16 cellular contexts compared by ENCODE assay signal in the genomic region with DNA sequence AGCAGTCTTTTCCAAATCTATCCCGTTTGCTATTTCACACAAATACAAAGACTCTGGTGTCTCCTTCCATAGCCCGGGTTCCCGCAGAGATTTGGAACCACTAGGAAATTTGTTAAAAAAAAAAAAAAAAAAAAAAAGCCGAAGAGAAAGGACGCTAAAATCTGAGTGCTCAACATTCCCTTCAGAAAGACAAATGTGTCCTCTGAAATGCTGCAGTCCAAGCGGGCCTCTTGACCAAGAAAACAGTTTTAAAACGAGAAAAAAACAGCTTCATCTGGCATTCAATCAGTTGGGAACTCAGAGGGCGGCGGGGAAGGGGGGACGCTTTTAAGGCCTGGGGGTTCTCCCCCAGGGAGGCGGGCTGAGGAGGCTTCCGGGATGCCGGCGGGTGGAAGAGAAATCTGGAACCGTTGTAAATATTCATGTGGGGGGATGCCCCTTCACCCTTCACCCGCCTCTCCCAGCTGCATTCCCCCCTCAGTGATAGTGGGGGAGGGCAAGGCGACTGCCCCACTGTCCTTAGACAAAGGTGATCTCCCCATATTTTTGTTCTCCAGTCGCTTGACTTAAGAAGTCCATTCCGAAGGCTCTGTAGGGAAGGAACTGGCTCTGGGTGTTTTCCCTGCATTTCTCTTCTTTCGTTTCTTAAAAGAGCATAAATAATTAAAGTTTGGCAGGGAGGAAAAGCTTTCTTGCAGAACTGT. TPM values are rescaled to one million over a fixed set of nuclear protein-coding genes. Genes with fewer than 3 reads are reported as not detected.
DNase-seq lines count a peak whose midpoint lies in the region; ATAC-seq and TF ChIP-seq lines count a peak whose summit lies in the region.
"Had no signal": no experiment of that assay in that cellular context is flagged by ENCODE, and none has a peak within 500 bp of the region (broad histone marks: within the 10 kb centered on the region; RNA-seq: fewer than 3 reads in every experiment).

No MANE protein-coding gene starts in this region.

- H4K5ac ChIP-seq in IMR-90 (ENCODE audit: low read depth, low read length), result no peak overlapping the region

- H3K79me1 ChIP-seq in IMR-90 (ENCODE audit: low read depth in 1 of 2, low read length in 2 of 2), result no peaks in the 10 kb centered on the region

- no peak overlapping the region for H3K23ac ChIP-seq in IMR-90 (ENCODE audit: low read depth, low read length)

- H3K9me3 Mint-ChIP-seq in activated T-helper 2 cell treated with anti-CD3 and anti-CD28 coated beads, Interferon-gamma antibody, Interleukin-2, Interleukin-4, amounts not matched to agents 10 μg/mL and 5 μg/mL and 100 μg/mL, durations not matched to agents 14 hours and 24 hours and 36 hours, result no peaks in the 10 kb centered on the region

- H3K56ac ChIP-seq in IMR-90 (ENCODE audit: extremely low read depth, insufficient read depth, low read length), result no peak overlapping the region

- POLR2A ChIA-PET in BJ (lab: Charles Lee), result no interaction called here
- POLR2A ChIA-PET in IMR-90 (lab: Charles Lee; ENCODE audit: unreplicated experiment), result no interaction called here

- H3K4me3 Mint-ChIP-seq in activated T-helper 2 cell treated with anti-CD3 and anti-CD28 coated beads, Interferon-gamma antibody, Interleukin-2, Interleukin-4, amounts not matched to agents 10 μg/mL and 5 μg/mL and 100 μg/mL, durations not matched to agents 14 hours and 24 hours and 36 hours (ENCODE audit: low read depth), result no peak overlapping the region
- H3K4me3 Mint-ChIP-seq: activated naive CD8-positive, alpha-beta T cell had no signal

- no peak for TF ChIP-seq POLR2A in IMR-90 (IDR thresholded peaks at IDR 0.05; ENCODE audit: low read depth, low read length)

- no peak overlapping the region for H4K8ac ChIP-seq in IMR-90 (ENCODE audit: low read depth in 2 of 2, low read length in 2 of 2)

- peaks cover 4% of the 10 kb centered on the region; the same call in 1 of the 2 replicates for H3K9me3 ChIP-seq in IMR-90 (ENCODE audit: control insufficient read depth, insufficient read depth, low read length)
- H3K9me3 ChIP-seq: BE2C, heart right ventricle, thoracic aorta had no signal

- H3K4me2 ChIP-seq in IMR-90 (ENCODE audit: low read depth, low read length), result peak overlapping the region; percentile 58; the same call in 1 of the 2 replicates

- H3K27me3 ChIP-seq in BJ (ENCODE audit: control insufficient read depth, insufficient read depth, low read length) (peaks cover 5% of the 10 kb centered on the region), IMR-90 (ENCODE audit: control insufficient read depth, insufficient read depth, low read length) (peaks cover 94% of the 10 kb centered on the region), rectal smooth muscle tissue (ENCODE audit: control insufficient read depth, insufficient read depth, low read length) (peaks cover 50% of the 10 kb centered on the region)

- TF ChIP-seq CTCF in BJ (IDR thresholded peaks at IDR 0.05; ENCODE audit: insufficient read depth, low read depth, low read length) (no peak), IMR-90 (conservative IDR thresholded peaks at IDR 0.05; ENCODE audit: low read depth, low read length) (no peak), epithelial cell of proximal tubule (conservative IDR thresholded peaks at IDR 0.05; ENCODE audit: low read depth, low read length) (no peak)

- no peak overlapping the region for H3K14ac ChIP-seq in IMR-90 (replicated peaks; ENCODE audit: low read depth, low read length)

- H3K36me3 ChIP-seq in BJ (ENCODE audit: control insufficient read depth, insufficient read depth, low read length), result no peaks in the 10 kb centered on the region; the same call in 1 of the 2 replicates
- H3K36me3 ChIP-seq in IMR-90 (ENCODE audit: control insufficient read depth, insufficient read depth, low read length), result no peaks in the 10 kb centered on the region
- H3K36me3 ChIP-seq in rectal smooth muscle tissue (ENCODE audit: control insufficient read depth, insufficient read depth, low read length), result no peaks in the 10 kb centered on the region
- H3K36me3 ChIP-seq: BE2C, heart right ventricle, thoracic aorta had no signal

- no peak overlapping the region for H2AFZ ChIP-seq in IMR-90 (replicated peaks; ENCODE audit: low read length, poor library complexity)

- no peak for DNase-seq in BJ (ENCODE audit: low read depth)
- DNase-seq in IMR-90, result no peak
- DNase-seq in epithelial cell of proximal tubule (ENCODE audit: low read depth), result no peak
- no peak for DNase-seq in Ammon's horn (ENCODE audit: low spot score)
- no peak for DNase-seq in SHP77 treated with DMSO at 0.1 percent for 48 hours (lab: John Stamatoyannopoulos, UW)
- DNase-seq in activated T-helper 2 cell treated with anti-CD3 and anti-CD28 coated beads, Interferon-gamma antibody, Interleukin-2, Interleukin-4, amounts not matched to agents 10 μg/mL and 5 μg/mL and 100 μg/mL, durations not matched to agents 14 hours and 24 hours and 36 hours (ENCODE audit: low spot score), result no peak
- DNase-seq in activated naive CD4-positive, alpha-beta T cell treated with Interleukin-2 at 50 U/mL for 16 hours, result no peak
- DNase-seq: BE2C, cerebellar nuclear complex, heart right ventricle, NCI-H1048 had no signal

- ATAC-seq in IMR-90 (ENCODE audit: low read depth), result no peak
- ATAC-seq: heart right ventricle had no signal

- no peak overlapping the region for H2BK120ac ChIP-seq in IMR-90 (ENCODE audit: low read depth, low read length)

- 20% methylated on average over 1 of the region's 20 CpGs; no CpG with 5 or more reads in 1 of the 2 experiments for WGBS in IMR-90 (ENCODE audit: extremely low coverage in 2 of 2, insufficient read length in 1 of 2), 2 experiments

- no peak overlapping the region for H3K27ac ChIP-seq in IMR-90 (ENCODE audit: insufficient read depth, low read length)
- peak overlapping the region; percentile 48 for H3K27ac ChIP-seq in rectal smooth muscle tissue (ENCODE audit: low read depth, low read length)
- H3K27ac ChIP-seq: heart right ventricle, thoracic aorta had no signal

- dilution Hi-C loops in IMR-90 (cut with HindIII; ENCODE audit: low sequenced_read_pairs, unreplicated experiment), result no loop called here

- in situ Hi-C loops in IMR-90 (cut with MboI; ENCODE audit: low sequenced_read_pairs), result no loop called here

- H3K36me3 Mint-ChIP-seq in activated T-helper 2 cell treated with anti-CD3 and anti-CD28 coated beads, Interferon-gamma antibody, Interleukin-2, Interleukin-4, amounts not matched to agents 10 μg/mL and 5 μg/mL and 100 μg/mL, durations not matched to agents 14 hours and 24 hours and 36 hours (ENCODE audit: low read depth), result no peaks in the 10 kb centered on the region
- H3K36me3 Mint-ChIP-seq: activated naive CD8-positive, alpha-beta T cell had no signal

- no peak overlapping the region for H3K27ac Mint-ChIP-seq in activated T-helper 2 cell treated with anti-CD3 and anti-CD28 coated beads, Interferon-gamma antibody, Interleukin-2, Interleukin-4, amounts not matched to agents 10 μg/mL and 5 μg/mL and 100 μg/mL, durations not matched to agents 14 hours and 24 hours and 36 hours
- H3K27ac Mint-ChIP-seq: activated naive CD8-positive, alpha-beta T cell had no signal

- H4K91ac ChIP-seq in IMR-90 (ENCODE audit: insufficient read depth, low read depth, low read length), result no peak overlapping the region

- H3K27me3 Mint-ChIP-seq in activated T-helper 2 cell treated with anti-CD3 and anti-CD28 coated beads, Interferon-gamma antibody, Interleukin-2, Interleukin-4, amounts not matched to agents 10 μg/mL and 5 μg/mL and 100 μg/mL, durations not matched to agents 14 hours and 24 hours and 36 hours (ENCODE audit: low read depth), result peaks cover 80% of the 10 kb centered on the region

- H2BK20ac ChIP-seq in IMR-90 (ENCODE audit: low read depth, low read length), result no peak overlapping the region

- H3K9ac ChIP-seq in IMR-90 (ENCODE audit: low read depth, low read length) (no peak overlapping the region), rectal smooth muscle tissue (ENCODE audit: low read length) (no peak overlapping the region)

- H3K9me1 ChIP-seq in IMR-90 (ENCODE audit: insufficient read depth, low read length), result no peaks in the 10 kb centered on the region

- no peak for TF ChIP-seq RAD21 in IMR-90 (IDR thresholded peaks at IDR 0.05; ENCODE audit: low read length)

- no peak overlapping the region for H3K4ac ChIP-seq in IMR-90 (ENCODE audit: low read depth, low read length)

- H3K4me3 ChIP-seq in BJ (ENCODE audit: low read depth, low read length) (peak overlapping the region; percentile 54), IMR-90 (ENCODE audit: insufficient read depth, low read depth, low read length) (no peak overlapping the region), epithelial cell of proximal tubule (ENCODE audit: low read depth, low read length) (peak overlapping the region; percentile 49), rectal smooth muscle tissue (ENCODE audit: low read length) (peak overlapping the region; percentile 29)

- BruUV-seq in IMR-90 (replicated peaks; lab: Mats Ljungman, UMichigan), result no TSS peak

- H3K4me1 Mint-ChIP-seq in activated T-helper 2 cell treated with anti-CD3 and anti-CD28 coated beads, Interferon-gamma antibody, Interleukin-2, Interleukin-4, amounts not matched to agents 10 μg/mL and 5 μg/mL and 100 μg/mL, durations not matched to agents 14 hours and 24 hours and 36 hours (ENCODE audit: low read depth), result peaks cover 3% of the 10 kb centered on the region

- no peak overlapping the region for H2AK9ac ChIP-seq in IMR-90 (replicated peaks; ENCODE audit: low read depth, low read length, poor library complexity)

- no peaks in the 10 kb centered on the region for H3K4me1 ChIP-seq in IMR-90 (ENCODE audit: control insufficient read depth, insufficient read depth, low read length)
- no peaks in the 10 kb centered on the region for H3K4me1 ChIP-seq in rectal smooth muscle tissue (ENCODE audit: control insufficient read depth, insufficient read depth, low read length)
- H3K4me1 ChIP-seq: BE2C had no signal

- CTCF ChIA-PET in BJ (lab: Yijun Ruan, JAX), result interaction anchor here (0.5 to 4.9 kb wide), 8 partner anchors 16 to 850 kb away, joined by 4 to 13 read pairs (median 6); no protein-coding TSS in a partner anchor
- CTCF ChIA-PET in IMR-90 (lab: Yijun Ruan, JAX), result interaction anchor here (0.7 to 1.6 kb wide), 3 partner anchors 23 to 852 kb away, joined by 3 to 5 read pairs (median 4); no protein-coding TSS in a partner anchor

- H2AK5ac ChIP-seq in IMR-90 (ENCODE audit: low read depth, low read length), result no peak overlapping the region

- intact Hi-C loops in IMR-90 (cut with micrococcal nuclease), result no loop called here
- intact Hi-C loops in activated T-helper 2 cell treated with anti-CD3 and anti-CD28 coated beads, Interferon-gamma antibody, Interleukin-2, Interleukin-4, amounts not matched to agents 10 μg/mL and 5 μg/mL and 100 μg/mL, durations not matched to agents 14 hours and 24 hours and 36 hours (cut with micrococcal nuclease), result no loop called here

- H3K18ac ChIP-seq in IMR-90 (ENCODE audit: low read depth, low read length), result no peak overlapping the region

- H4K20me1 ChIP-seq in IMR-90 (ENCODE audit: insufficient read depth, low read length), result no peaks in the 10 kb centered on the region

- H2BK15ac ChIP-seq in IMR-90 (ENCODE audit: low read depth, low read length), result no peak overlapping the region

- H2BK5ac ChIP-seq in IMR-90 (ENCODE audit: low read depth, low read length, poor library complexity, severe bottlenecking), result no peak overlapping the region

RNA-seq across cellular contexts. Expression of a gene that starts 3.3 kb away (rescaled TPM):
- polyA plus RNA-seq in BJ (2011; rRNA removed) (9.8 and 9.9 TPM in 2 replicates), IMR-90 (2012; rRNA removed) (not detected in 2 replicates)
- polyA minus RNA-seq in BJ (2011; rRNA and poly(A)+ RNA removed), result 2.1 and 3.4 TPM in 2 replicates
- total RNA-seq in IMR-90 (2012; rRNA removed) (not detected in 2 replicates), epithelial cell of proximal tubule (17.5 and 25.1 TPM in 2 replicates)
- not detected in 2 replicates for polyA plus RNA-seq in IMR-90 (2012; cell fraction: cytosol; rRNA removed)
- not detected in 2 replicates for polyA plus RNA-seq in IMR-90 (2012; cell fraction: nucleus; rRNA removed; ENCODE audit: low replicate concordance)
- not detected in 2 replicates for total RNA-seq in activated T-helper 2 cell treated with anti-CD3 and anti-CD28 coated beads, Interferon-gamma antibody, Interleukin-2, Interleukin-4, amounts not matched to agents 10 μg/mL and 5 μg/mL and 100 μg/mL, durations not matched to agents 14 hours and 24 hours and 36 hours
- total RNA-seq: heart right ventricle, liver, thoracic aorta had no signal
- polyA plus RNA-seq: heart right ventricle, liver had no signal

RNA-seq across cellular contexts. Expression of a gene that starts 4.2 kb away (rescaled TPM):
- polyA plus RNA-seq in BJ (2011; rRNA removed), result not detected in 2 replicates
- not detected in 2 replicates for polyA minus RNA-seq in BJ (2011; rRNA and poly(A)+ RNA removed)
- not detected in 2 replicates for total RNA-seq in IMR-90 (2012; rRNA removed)
- polyA plus RNA-seq in IMR-90 (2012; rRNA removed), result not detected in 2 replicates
- not detected in 2 replicates for polyA plus RNA-seq in IMR-90 (2012; cell fraction: cytosol; rRNA removed)
- not detected in 2 replicates for polyA plus RNA-seq in IMR-90 (2012; cell fraction: nucleus; rRNA removed; ENCODE audit: low replicate concordance)
- total RNA-seq in epithelial cell of proximal tubule, result not detected in 2 replicates
- not detected in 2 replicates for total RNA-seq in activated T-helper 2 cell treated with anti-CD3 and anti-CD28 coated beads, Interferon-gamma antibody, Interleukin-2, Interleukin-4, amounts not matched to agents 10 μg/mL and 5 μg/mL and 100 μg/mL, durations not matched to agents 14 hours and 24 hours and 36 hours
- total RNA-seq: heart right ventricle, HT1080, liver, thoracic aorta had no signal
- polyA plus RNA-seq: heart right ventricle, liver had no signal

RNA-seq across cellular contexts. Expression of a gene that starts 11.3 kb away (rescaled TPM):
- polyA plus RNA-seq in BJ (2011; rRNA removed) (0.43 and 0.71 TPM in 2 replicates), IMR-90 (2012; rRNA removed) (not detected in 2 replicates)
- 0.26 and 0.62 TPM in 2 replicates for polyA minus RNA-seq in BJ (2011; rRNA and poly(A)+ RNA removed)
- total RNA-seq in IMR-90 (2012; rRNA removed) (not detected in 2 replicates), epithelial cell of proximal tubule (not detected in 2 replicates)
- not detected in 2 replicates for polyA plus RNA-seq in IMR-90 (2012; cell fraction: cytosol; rRNA removed)
- not detected in 2 replicates for polyA plus RNA-seq in IMR-90 (2012; cell fraction: nucleus; rRNA removed; ENCODE audit: low replicate concordance)
- total RNA-seq in activated T-helper 2 cell treated with anti-CD3 and anti-CD28 coated beads, Interferon-gamma antibody, Interleukin-2, Interleukin-4, amounts not matched to agents 10 μg/mL and 5 μg/mL and 100 μg/mL, durations not matched to agents 14 hours and 24 hours and 36 hours, result not detected in 2 replicates
- total RNA-seq: heart right ventricle, liver, thoracic aorta had no signal
- polyA plus RNA-seq: heart right ventricle, liver had no signal

RNA-seq across cellular contexts. Expression of a gene that starts 12.8 kb away (rescaled TPM):
- 11.0 and 12.6 TPM in 2 replicates for polyA plus RNA-seq in BJ (2011; rRNA removed)
- polyA minus RNA-seq in BJ (2011; rRNA and poly(A)+ RNA removed), result 3.4 and 5.9 TPM in 2 replicates
- total RNA-seq in IMR-90 (2012; rRNA removed), result not detected in 2 replicates
- not detected in 2 replicates for polyA plus RNA-seq in IMR-90 (2012; rRNA removed)
- polyA plus RNA-seq in IMR-90 (2012; cell fraction: cytosol; rRNA removed), result not detected in 2 replicates
- not detected in 2 replicates for polyA plus RNA-seq in IMR-90 (2012; cell fraction: nucleus; rRNA removed; ENCODE audit: low replicate concordance)
- 14.3 and 18.8 TPM in 2 replicates for total RNA-seq in epithelial cell of proximal tubule
- not detected in 2 replicates for total RNA-seq in activated T-helper 2 cell treated with anti-CD3 and anti-CD28 coated beads, Interferon-gamma antibody, Interleukin-2, Interleukin-4, amounts not matched to agents 10 μg/mL and 5 μg/mL and 100 μg/mL, durations not matched to agents 14 hours and 24 hours and 36 hours
- total RNA-seq: heart right ventricle, liver, thoracic aorta had no signal
- polyA plus RNA-seq: heart right ventricle, liver had no signal

RNA-seq across cellular contexts. Expression of a gene that starts 18.7 kb away (rescaled TPM):
- 1.7 and 1.8 TPM in 2 replicates for polyA plus RNA-seq in BJ (2011; rRNA removed)
- polyA minus RNA-seq in BJ (2011; rRNA and poly(A)+ RNA removed), result 0.38 TPM in 1 of 2 replicates, not detected in the other
- not detected in 2 replicates for total RNA-seq in IMR-90 (2012; rRNA removed)
- not detected in 2 replicates for polyA plus RNA-seq in IMR-90 (2012; rRNA removed)
- not detected in 2 replicates for polyA plus RNA-seq in IMR-90 (2012; cell fraction: cytosol; rRNA removed)
- not detected in 2 replicates for polyA plus RNA-seq in IMR-90 (2012; cell fraction: nucleus; rRNA removed; ENCODE audit: low replicate concordance)
- 9.8 and 11.5 TPM in 2 replicates for total RNA-seq in epithelial cell of proximal tubule
- not detected in 2 replicates for total RNA-seq in activated T-helper 2 cell treated with anti-CD3 and anti-CD28 coated beads, Interferon-gamma antibody, Interleukin-2, Interleukin-4, amounts not matched to agents 10 μg/mL and 5 μg/mL and 100 μg/mL, durations not matched to agents 14 hours and 24 hours and 36 hours
- total RNA-seq: liver had no signal

Comparison
In these comparisons a context has a peak if more than half of its experiments do, and no peak if none do; other contexts are left out.
1. RNA of a gene that starts 3.3 kb away (total RNA-seq): 17.5 to 25.1 TPM in epithelial cell of proximal tubule; not detected in IMR-90 and not detected in activated T-helper 2 cell treated with anti-CD3 and anti-CD28 coated beads, Interferon-gamma antibody, Interleukin-2, Interleukin-4, amounts not matched to agents 10 μg/mL and 5 μg/mL and 100 μg/mL, durations not matched to agents 14 hours and 24 hours and 36 hours; every median in the first group is over 10 times any median in the second.